Comparison of ENCODE assay signal across 1 cellular context in genomic region chr16:55502801-55503366, GRCh38.
A peak's percentile ranks its signal among the peaks of the same experiment; 100 is the strongest.
TF ChIP-seq lines count a peak whose summit lies in the region.

No MANE protein-coding gene starts in this region.

TF ChIP-seq in SK-N-SH, 30 proteins besides CTCF, POLR2A, EP300 and RAD21 (continued from another document):
- TF ChIP-seq REST (IDR thresholded peaks at IDR 0.05; ENCODE audit: low read depth, low read length) (0 out of 2 replicates have a peak, but pooled peaks have one; percentile 33), MXI1 (IDR thresholded peaks at IDR 0.05; ENCODE audit: low read depth, low read length) (no peak; the same call in 1 of the 2 replicates), TEAD4 (IDR thresholded peaks at IDR 0.05; ENCODE audit: borderline replicate concordance, insufficient read depth) (peak; percentile 85), RXRA (IDR thresholded peaks at IDR 0.05; ENCODE audit: borderline replicate concordance, low read depth) (peak; percentile 82; the same call in 1 of the 2 replicates), FOXM1 (IDR thresholded peaks at IDR 0.05; ENCODE audit: low read depth) (peak; percentile 60; the same call in 1 of the 2 replicates), SMC3 (IDR thresholded peaks at IDR 0.05; ENCODE audit: low read depth, low read length) (peak; percentile 16; the same call in 1 of the 2 replicates), TAF1 (IDR thresholded peaks at IDR 0.05; ENCODE audit: borderline replicate concordance, low read depth, low read length) (no peak), MEF2A (IDR thresholded peaks at IDR 0.05; ENCODE audit: borderline replicate concordance, low read depth) (no peak)
